ENCODE assay signal across 8 cellular contexts in genomic region chr16:2047330-2048115, GRCh38. TPM values are rescaled to one million over a fixed set of nuclear protein-coding genes. Genes with fewer than 3 reads are reported as not detected.
DNase-seq lines count a peak whose midpoint lies in the region; ATAC-seq lines count a peak whose summit lies in the region.

Gene NTHL1 (minus strand): TSS chr16:2047834. CDS start chr16:2047823, 11 bp downstream.
Gene TSC2 (plus strand): TSS chr16:2047985. CDS start chr16:2048616, 631 bp downstream.

- peak; percentile 87 to 89 for DNase-seq in AML-193 (lab: John Stamatoyannopoulos, UW)
- peak; percentile 93 for DNase-seq in NCI-H460 (ENCODE audit: extremely low read depth, low read depth)
- DNase-seq in activated CD4-positive, alpha-beta T cell treated with anti-CD3 and anti-CD28 coated beads for 1 hour = peak; percentile 86
- peak; percentile 98 for DNase-seq in cerebellum (ENCODE audit: low spot score)
- DNase-seq in kidney glomerular epithelial cell (lab: John Stamatoyannopoulos, UW) = peak; percentile 95
- peak; percentile 75 to 79 for DNase-seq in stimulated activated CD4-positive, alpha-beta T cell treated with anti-CD3 and anti-CD28 coated beads, Interleukin-1b, Interleukin-23, amount 100 ng/mL, for 1 hour (ENCODE audit: low read depth in 2 of 2)

- ATAC-seq in GM19025 (IDR thresholded peaks at IDR 0.05; ENCODE audit: low read depth, unreplicated experiment) (peak; percentile 90), HG03342 (IDR thresholded peaks at IDR 0.05; ENCODE audit: unreplicated experiment) (peak; percentile 90)

RNA-seq across cellular contexts. Expression of gene NTHL1, which starts in this region (rescaled TPM):
- 18.0 and 20.2 TPM in 2 replicates for total RNA-seq in NCI-H460 (2014; rRNA removed; shearing (Covaris generic))
- polyA plus RNA-seq in NCI-H460 (2014; cell fraction: nucleus; rRNA removed) = 61.1 and 62.2 TPM in 2 replicates
- 14.9 TPM for total RNA-seq in cerebellum

RNA-seq across cellular contexts. Expression of gene TSC2, which starts in this region (rescaled TPM):
- 33.8 and 38.5 TPM in 2 replicates for total RNA-seq in NCI-H460 (2014; rRNA removed; shearing (Covaris generic))
- 92.5 and 156 TPM in 2 replicates for polyA plus RNA-seq in NCI-H460 (2014; cell fraction: nucleus; rRNA removed)
- 85.0 TPM for total RNA-seq in cerebellum

Comparison
In these comparisons a context has a peak if more than half of its experiments do, and no peak if none do; other contexts are left out.
1. Peak in every context shown above with its lines: DNase-seq and ATAC-seq.